18 cellular contexts compared by ENCODE assay signal in genomic region chr1:11069233-11069950, GRCh38. TPM values are rescaled to one million over a fixed set of nuclear protein-coding genes. Genes with fewer than 3 reads are reported as not detected.
A peak's percentile ranks its signal among the peaks of the same experiment; 100 is the strongest.
DNase-seq lines count a peak whose midpoint lies in the region; ATAC-seq lines count a peak whose summit lies in the region.
"Had no signal": no experiment of that assay in that cellular context is flagged by ENCODE, and none has a peak within 500 bp of the region (broad histone marks: within the 10 kb centered on the region; RNA-seq: fewer than 3 reads in every experiment).

No MANE protein-coding gene starts in this region.

- no peak overlapping the region for H3K4me3 Mint-ChIP-seq in activated T-cell treated with anti-CD3 and anti-CD28 coated beads, Interleukin-2, amount 50 U/mL, for 24 hours
- H3K4me3 Mint-ChIP-seq in activated T-helper 17 cell treated with anti-CD3 and anti-CD28 coated beads, Interleukin-2, amount 50 U/mL, for 72 hours, result no peak overlapping the region

- H3K4me1 Mint-ChIP-seq in activated T-cell treated with anti-CD3 and anti-CD28 coated beads, Interleukin-2, amount 50 U/mL, for 24 hours (ENCODE audit: low read depth), result peaks cover 17% of the 10 kb centered on the region
- H3K4me1 Mint-ChIP-seq in activated T-helper 17 cell treated with anti-CD3 and anti-CD28 coated beads, Interleukin-2, amount 50 U/mL, for 72 hours, result peaks cover 5% of the 10 kb centered on the region

- peaks cover 95% of the 10 kb centered on the region for H3K36me3 Mint-ChIP-seq in activated T-cell treated with anti-CD3 and anti-CD28 coated beads, Interleukin-2, amount 50 U/mL, for 24 hours (ENCODE audit: low read depth)
- peaks cover 100% of the 10 kb centered on the region for H3K36me3 Mint-ChIP-seq in activated T-helper 17 cell treated with anti-CD3 and anti-CD28 coated beads, Interleukin-2, amount 50 U/mL, for 72 hours (ENCODE audit: low read depth)

- H3K27ac Mint-ChIP-seq in activated T-cell treated with anti-CD3 and anti-CD28 coated beads, Interleukin-2, amount 50 U/mL, for 24 hours, result peak overlapping the region; percentile 84
- peak overlapping the region; percentile 78 for H3K27ac Mint-ChIP-seq in activated T-helper 17 cell treated with anti-CD3 and anti-CD28 coated beads, Interleukin-2, amount 50 U/mL, for 72 hours

- no peaks in the 10 kb centered on the region for H3K27me3 Mint-ChIP-seq in activated T-cell treated with anti-CD3 and anti-CD28 coated beads, Interleukin-2, amount 50 U/mL, for 24 hours
- H3K27me3 Mint-ChIP-seq in activated T-helper 17 cell treated with anti-CD3 and anti-CD28 coated beads, Interleukin-2, amount 50 U/mL, for 72 hours, result no peaks in the 10 kb centered on the region

- peak overlapping the region; percentile 30 for H3K27ac ChIP-seq in temporal lobe (ENCODE audit: low read depth, low read length)
- H3K27ac ChIP-seq: colonic mucosa, neutrophil had no signal

- no peaks in the 10 kb centered on the region for H3K9me3 Mint-ChIP-seq in activated T-cell treated with anti-CD3 and anti-CD28 coated beads, Interleukin-2, amount 50 U/mL, for 24 hours
- H3K9me3 Mint-ChIP-seq in activated T-helper 17 cell treated with anti-CD3 and anti-CD28 coated beads, Interleukin-2, amount 50 U/mL, for 72 hours, result no peaks in the 10 kb centered on the region

- DNase-seq in activated T-cell treated with anti-CD3 and anti-CD28 coated beads, Interleukin-2, amount 50 U/mL, for 24 hours, result no peak
- DNase-seq in activated T-cell treated with anti-CD3 and anti-CD28 coated beads for 4 hours (no peak), myocyte (ENCODE audit: low read depth) (peak; percentile 58), DMS153 (lab: John Stamatoyannopoulos, UW) (no peak)
- no peak for DNase-seq in activated CD4-positive, CD25-positive, alpha-beta regulatory T cell treated with anti-CD3 and anti-CD28 coated beads, Interleukin-2, amount 50 U/mL, for 72 hours
- DNase-seq: amygdala, colonic mucosa, COR-L47, mesendoderm, NCI-H2029 treated with DMSO at 0.1 percent for 48 hours, NCI-H524 treated with DMSO at 0.1 percent for 48 hours, PC-3 had no signal

- no peak for ATAC-seq in activated T-helper 17 cell treated with anti-CD3 and anti-CD28 coated beads, Interleukin-2, amount 50 U/mL, for 72 hours (replicated peaks)
- ATAC-seq in GM19467 (IDR thresholded peaks at IDR 0.05; ENCODE audit: unreplicated experiment), result no peak
- ATAC-seq: PC-3, SK-N-SH treated with all-trans-retinoic acid at 6 μM for 48 hours had no signal

RNA-seq across cellular contexts. Expression of gene SRM, which starts 9.6 kb away (rescaled TPM):
- total RNA-seq in activated T-helper 17 cell treated with anti-CD3 and anti-CD28 coated beads, Interleukin-2, amount 50 U/mL, for 72 hours, result 100 to 1,000 TPM in 1 of 2 donors, 10 to 100 TPM in 1; 83.9 to 225 TPM
- total RNA-seq in myocyte, result 32.2 and 52.1 TPM in 2 replicates
- 152 TPM for polyA plus RNA-seq in myocyte (2012)
- 35.4 TPM for total RNA-seq in temporal lobe

RNA-seq across cellular contexts. Expression of gene MASP2, which starts 22.4 kb away (rescaled TPM):
- under 1 TPM in 1 of 2 donors, not detected in 1; 0.43 TPM for total RNA-seq in activated T-helper 17 cell treated with anti-CD3 and anti-CD28 coated beads, Interleukin-2, amount 50 U/mL, for 72 hours
- total RNA-seq in myocyte (not detected in 2 replicates), temporal lobe (not detected)
- polyA plus RNA-seq in myocyte (2012), result 1.0 TPM
- total RNA-seq: G401 had no signal

RNA-seq across cellular contexts. Expression of gene EXOSC10, which starts 30.3 kb away (rescaled TPM):
- 100 to 1,000 TPM in 1 of 2 donors, 10 to 100 TPM in 1; 69.0 to 102 TPM for total RNA-seq in activated T-helper 17 cell treated with anti-CD3 and anti-CD28 coated beads, Interleukin-2, amount 50 U/mL, for 72 hours
- total RNA-seq in myocyte (40.9 and 53.4 TPM in 2 replicates), temporal lobe (34.9 TPM)
- polyA plus RNA-seq in myocyte (2012), result 33.8 TPM

RNA-seq across cellular contexts. Expression of gene TARDBP, which starts 56.9 kb away (rescaled TPM):
- 100 to 1,000 TPM; 120 to 186 TPM for total RNA-seq in activated T-helper 17 cell treated with anti-CD3 and anti-CD28 coated beads, Interleukin-2, amount 50 U/mL, for 72 hours
- total RNA-seq in myocyte, result 60.0 and 66.5 TPM in 2 replicates
- polyA plus RNA-seq in myocyte (2012), result 103 TPM
- total RNA-seq in temporal lobe, result 147 TPM
